Comparison of ENCODE assay signal across 1 cellular context in the genomic region with DNA sequence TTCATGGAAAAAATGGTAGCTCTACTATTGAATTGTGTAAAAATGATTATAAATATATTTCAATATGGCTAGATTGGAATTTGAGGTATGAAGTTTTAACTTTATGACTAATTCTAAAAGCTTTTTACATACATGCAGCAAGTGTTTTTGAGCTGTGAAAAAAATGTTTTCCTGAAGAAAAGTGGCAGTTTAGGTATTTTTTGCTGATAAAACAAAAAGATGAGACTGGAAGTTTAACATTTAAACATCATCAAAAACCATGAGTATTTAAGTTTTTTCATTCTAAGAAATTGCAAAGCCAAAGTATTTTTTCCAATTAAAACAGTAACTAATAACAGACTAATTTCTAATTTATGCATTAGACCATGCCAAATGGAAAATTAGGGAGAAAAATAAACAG.
TF ChIP-seq lines count a peak whose summit lies in the region.

No MANE protein-coding gene starts in this region.

TF ChIP-seq in HepG2, 621 proteins besides CTCF, POLR2A, EP300 and RAD21:
- TF ChIP-seq ZNF747 (CRISPR knock-in tag; IDR thresholded peaks at IDR 0.05; ENCODE audit: borderline replicate concordance) (no peak), NPAS2 (CRISPR knock-in tag; IDR thresholded peaks at IDR 0.05; ENCODE audit: borderline replicate concordance) (no peak), MAFK (conservative IDR thresholded peaks at IDR 0.05 in 1 of 2, IDR thresholded peaks at IDR 0.05 in 1 of 2; ENCODE audit: low read length in 2 of 2) (peak; percentile 55 to 71), MAFF (IDR thresholded peaks at IDR 0.05; ENCODE audit: low read depth, low read length) (peak; percentile 68), TFDP1 (CRISPR knock-in tag; IDR thresholded peaks at IDR 0.05; ENCODE audit: borderline replicate concordance) (no peak), ZNF232 (CRISPR knock-in tag; IDR thresholded peaks at IDR 0.05; ENCODE audit: borderline replicate concordance) (no peak), RFXANK (CRISPR knock-in tag; IDR thresholded peaks at IDR 0.05) (no peak), THYN1 (CRISPR knock-in tag; IDR thresholded peaks at IDR 0.05; ENCODE audit: borderline replicate concordance, low read depth) (no peak), ZNF557 (CRISPR knock-in tag; IDR thresholded peaks at IDR 0.05) (no peak)
- TF ChIP-seq, protein P1, sequence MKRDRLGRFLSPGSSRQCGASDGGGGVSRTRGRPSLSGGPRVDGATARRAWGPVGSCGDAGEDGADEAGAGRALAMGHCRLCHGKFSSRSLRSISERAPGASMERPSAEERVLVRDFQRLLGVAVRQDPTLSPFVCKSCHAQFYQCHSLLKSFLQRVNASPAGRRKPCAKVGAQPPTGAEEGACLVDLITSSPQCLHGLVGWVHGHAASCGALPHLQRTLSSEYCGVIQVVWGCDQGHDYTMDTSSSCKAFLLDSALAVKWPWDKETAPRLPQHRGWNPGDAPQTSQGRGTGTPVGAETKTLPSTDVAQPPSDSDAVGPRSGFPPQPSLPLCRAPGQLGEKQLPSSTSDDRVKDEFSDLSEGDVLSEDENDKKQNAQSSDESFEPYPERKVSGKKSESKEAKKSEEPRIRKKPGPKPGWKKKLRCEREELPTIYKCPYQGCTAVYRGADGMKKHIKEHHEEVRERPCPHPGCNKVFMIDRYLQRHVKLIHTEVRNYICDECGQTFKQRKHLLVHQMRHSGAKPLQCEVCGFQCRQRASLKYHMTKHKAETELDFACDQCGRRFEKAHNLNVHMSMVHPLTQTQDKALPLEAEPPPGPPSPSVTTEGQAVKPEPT (CRISPR knock-in tag; IDR thresholded peaks at IDR 0.05; ENCODE audit: low read depth) = no peak
- TF ChIP-seq, protein P2, sequence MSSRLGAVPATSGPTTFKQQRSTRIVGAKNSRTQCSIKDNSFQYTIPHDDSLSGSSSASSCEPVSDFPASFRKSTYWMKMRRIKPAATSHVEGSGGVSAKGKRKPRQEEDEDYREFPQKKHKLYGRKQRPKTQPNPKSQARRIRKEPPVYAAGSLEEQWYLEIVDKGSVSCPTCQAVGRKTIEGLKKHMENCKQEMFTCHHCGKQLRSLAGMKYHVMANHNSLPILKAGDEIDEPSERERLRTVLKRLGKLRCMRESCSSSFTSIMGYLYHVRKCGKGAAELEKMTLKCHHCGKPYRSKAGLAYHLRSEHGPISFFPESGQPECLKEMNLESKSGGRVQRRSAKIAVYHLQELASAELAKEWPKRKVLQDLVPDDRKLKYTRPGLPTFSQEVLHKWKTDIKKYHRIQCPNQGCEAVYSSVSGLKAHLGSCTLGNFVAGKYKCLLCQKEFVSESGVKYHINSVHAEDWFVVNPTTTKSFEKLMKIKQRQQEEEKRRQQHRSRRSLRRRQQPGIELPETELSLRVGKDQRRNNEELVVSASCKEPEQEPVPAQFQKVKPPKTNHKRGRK (CRISPR knock-in tag; IDR thresholded peaks at IDR 0.05) = no peak
